In the genomic region with DNA sequence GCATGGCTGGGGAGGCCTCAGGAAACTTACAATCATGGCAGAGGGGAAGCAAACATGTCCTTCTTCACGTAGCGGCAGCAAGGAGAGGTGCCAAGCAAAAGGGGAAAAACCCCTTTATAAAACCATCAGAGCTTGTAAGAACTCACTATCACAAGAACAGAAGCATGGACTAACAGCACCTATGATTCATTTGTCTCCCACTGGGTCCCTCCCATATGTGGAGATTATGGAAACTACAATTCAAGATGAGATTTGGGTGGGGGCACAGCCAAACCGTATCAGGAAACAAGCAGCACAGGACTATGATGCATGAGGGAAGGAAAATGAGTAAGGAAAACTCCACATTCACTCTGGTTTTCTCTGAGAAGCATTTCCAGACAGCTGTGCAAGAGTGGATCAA, we compare ENCODE assay signal across 18 cellular contexts.
DNase-seq lines count a peak whose midpoint lies in the region; ATAC-seq, FAIRE-seq and TF ChIP-seq lines count a peak whose summit lies in the region.
"Had no signal": no experiment of that assay in that cellular context is flagged by ENCODE, and none has a peak within 500 bp of the region (broad histone marks: within the 10 kb centered on the region; RNA-seq: fewer than 3 reads in every experiment).

No MANE protein-coding gene starts in this region.

- H3K27me3 ChIP-seq in brain microvascular endothelial cell (replicated peaks), result no peaks in the 10 kb centered on the region
- H3K27me3 ChIP-seq: BE2C had no signal

- no peak overlapping the region for H3K4me3 ChIP-seq in brain microvascular endothelial cell (ENCODE audit: low read depth, low read length)
- H3K4me3 ChIP-seq in fibroblast of the aortic adventitia (ENCODE audit: low read depth, low read length), result no peak overlapping the region

- peaks cover 6% of the 10 kb centered on the region for H3K9me3 Mint-ChIP-seq in activated T-helper 17 cell treated with anti-CD3 and anti-CD28 coated beads, Interleukin-2, amount 50 U/mL, for 72 hours

- H3K36me3 ChIP-seq in brain microvascular endothelial cell (replicated peaks), result no peaks in the 10 kb centered on the region
- H3K36me3 ChIP-seq: BE2C had no signal

- peak overlapping the region; percentile 25 for H3K4me3 Mint-ChIP-seq in activated T-helper 17 cell treated with anti-CD3 and anti-CD28 coated beads, Interleukin-2, amount 50 U/mL, for 72 hours
- H3K4me3 Mint-ChIP-seq: CD4-positive, CD25-positive, alpha-beta regulatory T cell; CD8-positive, alpha-beta memory T cell; H9 had no signal

- ATAC-seq in activated T-helper 17 cell treated with anti-CD3 and anti-CD28 coated beads, Interleukin-2, amount 50 U/mL, for 72 hours (replicated peaks), result peak; percentile 46

- peak overlapping the region; percentile 14 for H3K27ac ChIP-seq in brain microvascular endothelial cell
- H3K27ac ChIP-seq: HL-60 had no signal

- DNase-seq in brain microvascular endothelial cell (peak; percentile 51), fibroblast of the aortic adventitia (ENCODE audit: low read depth) (peak; percentile 8), NCI-H774 (lab: John Stamatoyannopoulos, UW) (no peak), GM20000 (ENCODE audit: low spot score) (no peak), D721Med (ENCODE audit: insufficient read length, low spot score) (no peak)
- DNase-seq: ACHN; BE2C; C1 segment of cervical spinal cord; CD4-positive, CD25-positive, alpha-beta regulatory T cell; CD8-positive, alpha-beta memory T cell; COR-L47; H9 had no signal

- FAIRE-seq in D721Med (lab: Jason Lieb, UNC), result no peak
- FAIRE-seq: A204.1, G401.6, GM12891, H1 had no signal

- peaks cover 10% of the 10 kb centered on the region for H3K4me1 Mint-ChIP-seq in activated T-helper 17 cell treated with anti-CD3 and anti-CD28 coated beads, Interleukin-2, amount 50 U/mL, for 72 hours
- H3K4me1 Mint-ChIP-seq: H9 had no signal

- in situ Hi-C loops in brain microvascular endothelial cell (cut with HindIII; ENCODE audit: low pct_ligation_motif_present, low sequenced_read_pairs), result no loop called here

- H3K36me3 Mint-ChIP-seq in activated T-helper 17 cell treated with anti-CD3 and anti-CD28 coated beads, Interleukin-2, amount 50 U/mL, for 72 hours (ENCODE audit: low read depth), result peaks cover 91% of the 10 kb centered on the region

- H3K27me3 Mint-ChIP-seq in activated T-helper 17 cell treated with anti-CD3 and anti-CD28 coated beads, Interleukin-2, amount 50 U/mL, for 72 hours, result no peaks in the 10 kb centered on the region
- H3K27me3 Mint-ChIP-seq: CD4-positive, CD25-positive, alpha-beta regulatory T cell; CD8-positive, alpha-beta memory T cell had no signal

- no peak for TF ChIP-seq CTCF in brain microvascular endothelial cell (IDR thresholded peaks at IDR 0.05; ENCODE audit: low read depth, low read length, missing control alignments)
- no peak for TF ChIP-seq CTCF in fibroblast of the aortic adventitia (IDR thresholded peaks at IDR 0.05; ENCODE audit: insufficient read depth, low read length)
- TF ChIP-seq CTCF in GM20000 (IDR thresholded peaks at IDR 0.05; ENCODE audit: extremely low read depth, missing control alignments), result no peak
- no peak for TF ChIP-seq CTCF in D721Med (IDR thresholded peaks at IDR 0.05; ENCODE audit: insufficient read depth, missing control alignments)

- H3K27ac Mint-ChIP-seq in activated T-helper 17 cell treated with anti-CD3 and anti-CD28 coated beads, Interleukin-2, amount 50 U/mL, for 72 hours, result peak overlapping the region; percentile 31
- H3K27ac Mint-ChIP-seq: CD8-positive, alpha-beta memory T cell had no signal

Comparison
In these comparisons a context has a peak if more than half of its experiments do, and no peak if none do; other contexts are left out.
1. DNase-seq: peak in brain microvascular endothelial cell (single experiment) and fibroblast of the aortic adventitia (single experiment); none in NCI-H774 (single experiment), GM20000 (single experiment) and D721Med (single experiment).